Comparison of ENCODE assay signal across 8 cellular contexts in the genomic region with DNA sequence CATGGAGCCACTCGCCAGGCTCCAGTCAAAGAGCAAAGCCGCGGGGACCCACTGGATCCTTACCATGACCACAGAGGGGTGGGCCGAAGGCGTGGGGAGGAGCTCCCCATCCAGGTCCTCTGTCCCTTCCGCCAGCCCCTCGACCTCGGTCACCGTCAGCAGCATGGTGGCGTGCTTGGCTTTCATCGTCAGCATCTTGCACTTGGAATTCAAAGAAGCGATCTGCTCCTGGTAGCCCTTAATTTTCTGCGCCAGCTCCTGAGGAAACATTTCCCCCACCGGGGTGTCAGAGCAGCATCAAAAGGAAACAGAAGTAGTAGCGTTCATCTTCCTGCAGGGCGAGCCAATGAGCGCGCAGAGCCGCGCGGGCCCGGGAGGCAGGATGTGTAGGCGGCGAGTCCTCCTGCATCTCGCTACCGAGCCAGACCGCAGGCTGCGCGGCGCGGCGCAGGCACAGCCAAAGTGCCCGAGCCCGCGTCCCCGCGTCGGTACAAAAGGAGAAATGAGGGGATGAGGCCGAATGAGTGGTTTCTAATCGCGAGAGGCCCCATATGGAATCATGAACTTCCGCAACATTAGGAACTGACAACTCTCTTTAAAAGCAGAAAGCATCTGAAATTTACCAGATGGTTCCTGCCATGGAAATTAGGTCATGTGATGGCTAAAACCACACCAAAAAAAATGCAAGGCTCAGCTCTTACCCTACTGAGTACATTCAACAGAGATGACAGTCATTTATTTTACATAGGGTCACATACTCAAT.
DNase-seq lines count a peak whose midpoint lies in the region; ATAC-seq, FAIRE-seq and TF ChIP-seq lines count a peak whose summit lies in the region.

No MANE protein-coding gene starts in this region.

- DNase-seq in AG08395 (ENCODE audit: low spot score) (peak; percentile 87), NCI-H526 (lab: John Stamatoyannopoulos, UW) (peak; percentile 35 to 82), dermis blood vessel endothelial cell (peak; percentile 93), HepG2 (ENCODE audit: low spot score) (peak; percentile 85)
- DNase-seq in activated CD4-positive, alpha-beta T cell treated with anti-CD3 and anti-CD28 coated beads, Interleukin-2, amount 50 U/mL, for 1 hour: peak; percentile 83
- peak; percentile 82 to 83 for DNase-seq in stimulated activated CD4-positive, alpha-beta T cell treated with anti-CD3 and anti-CD28 coated beads, Interleukin-2, amount 100 ng/mL, for 48 hours

- FAIRE-seq in HepG2 (lab: Jason Lieb, UNC): no peak

- POLR2A ChIA-PET in HepG2 (lab: Yijun Ruan, JAX): interaction anchor here (0.7 to 2.4 kb wide), 13 partner anchors 9 to 864 kb away, joined by 3 to 27 read pairs (median 4); a partner anchor contains a TSS

- 0 out of 4 replicates have a peak, but pooled peaks of 1 of the 2 experiments have one; percentile 2 for TF ChIP-seq EP300 in HepG2 (IDR thresholded peaks at IDR 0.05; ENCODE audit: low read depth in 2 of 2, low read length in 2 of 2)
- TF ChIP-seq EP300 in HepG2 (CRISPR knock-in tag; IDR thresholded peaks at IDR 0.05; ENCODE audit: borderline replicate concordance): no peak

- no peaks in the 10 kb centered on the region for H3K36me3 ChIP-seq in HepG2 (replicated peaks in 1 of 2; ENCODE audit: control insufficient read depth in 1 of 2, insufficient read depth in 2 of 2, low read length in 2 of 2)

- H3K27me3 ChIP-seq in HepG2 (ENCODE audit: control insufficient read depth in 1 of 2, insufficient read depth in 2 of 2, low read length in 2 of 2): no peaks in the 10 kb centered on the region; a peak in 1 of 5 replicates

- intact Hi-C loops in HepG2 (cut with micrococcal nuclease; ENCODE audit: unreplicated experiment): loop anchor here (1.0 to 2.0 kb wide), 4 partner anchors 12 to 79 kb away; no protein-coding TSS in a partner anchor

- TF ChIP-seq RAD21 in HepG2 (CRISPR knock-in tag; IDR thresholded peaks at IDR 0.05): peak; percentile 83

- peak overlapping the region; percentile 87 for H3K27ac ChIP-seq in HepG2 (ENCODE audit: extremely low read length, insufficient read depth, low read length)

- CTCF ChIA-PET in HepG2 (lab: Yijun Ruan, JAX; ENCODE audit: low intra/inter-chr PET ratio, low total read pairs): interaction anchor here (0.9 to 1.3 kb wide), 2 partner anchors 36 to 37 kb away, joined by 3 to 8 read pairs; no protein-coding TSS in a partner anchor

- under 1% methylated on average over 21 of the region's 42 CpGs for WGBS in HepG2 (ENCODE audit: low lambda C conversion rate)

- peaks cover 41% of the 10 kb centered on the region for H3K4me1 ChIP-seq in HepG2 (ENCODE audit: insufficient read depth, low read length)

- no peaks in the 10 kb centered on the region for H3K9me3 ChIP-seq in HepG2 (ENCODE audit: low read length)

- TSS peak; percentile 94 for BruUV-seq in HepG2 (replicated peaks; lab: Mats Ljungman, UMichigan)

- TF ChIP-seq CTCF in HepG2 (CRISPR knock-in tag; IDR thresholded peaks at IDR 0.05): peak; percentile 84

- ATAC-seq in GM18907 (IDR thresholded peaks at IDR 0.05; ENCODE audit: unreplicated experiment): peak; percentile 96
- peak; percentile 90 for ATAC-seq in HG03139 (IDR thresholded peaks at IDR 0.05; ENCODE audit: unreplicated experiment)
- ATAC-seq in HepG2: peak; percentile 98

- no peaks in the 10 kb centered on the region for H3K79me2 ChIP-seq in HepG2 (ENCODE audit: insufficient read depth, low read length)

- peak overlapping the region; percentile 69 for H3K4me2 ChIP-seq in HepG2 (ENCODE audit: low read depth, low read length)

- TF ChIP-seq POLR2A in HepG2 (IDR thresholded peaks at IDR 0.05; ENCODE audit: insufficient read depth in 1 of 2, low read depth in 2 of 2, low read length in 2 of 2): peak; percentile 41 to 71; a peak in 3 of 4 replicates

- H3K9ac ChIP-seq in HepG2 (ENCODE audit: insufficient read depth, low read depth, low read length): peak overlapping the region; percentile 70

- no peaks in the 10 kb centered on the region for H4K20me1 ChIP-seq in HepG2 (ENCODE audit: insufficient read depth, low read length)

- peak overlapping the region; percentile 90 for H2AFZ ChIP-seq in HepG2 (ENCODE audit: low read length)

- H3K4me3 ChIP-seq in HepG2 (replicated peaks in 1 of 3; ENCODE audit: insufficient read depth in 1 of 3, low read depth in 2 of 3, low read length in 3 of 3): peak overlapping the region; percentile 60 to 78 (median 74)

- in situ Hi-C loops in HepG2 (cut with HindIII; ENCODE audit: extremely low pct_ligation_motif_present, low pct_unique_long_range_greater_than_20kb): no loop called here

TF ChIP-seq in HepG2, 621 proteins besides CTCF, POLR2A, EP300 and RAD21 (continues in another document):
- TF ChIP-seq, protein P1, sequence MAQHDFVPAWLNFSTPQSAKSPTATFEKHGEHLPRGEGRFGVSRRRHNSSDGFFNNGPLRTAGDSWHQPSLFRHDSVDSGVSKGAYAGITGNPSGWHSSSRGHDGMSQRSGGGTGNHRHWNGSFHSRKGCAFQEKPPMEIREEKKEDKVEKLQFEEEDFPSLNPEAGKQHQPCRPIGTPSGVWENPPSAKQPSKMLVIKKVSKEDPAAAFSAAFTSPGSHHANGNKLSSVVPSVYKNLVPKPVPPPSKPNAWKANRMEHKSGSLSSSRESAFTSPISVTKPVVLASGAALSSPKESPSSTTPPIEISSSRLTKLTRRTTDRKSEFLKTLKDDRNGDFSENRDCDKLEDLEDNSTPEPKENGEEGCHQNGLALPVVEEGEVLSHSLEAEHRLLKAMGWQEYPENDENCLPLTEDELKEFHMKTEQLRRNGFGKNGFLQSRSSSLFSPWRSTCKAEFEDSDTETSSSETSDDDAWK (CRISPR knock-in tag; IDR thresholded peaks at IDR 0.05): no peak
- TF ChIP-seq ZSCAN21 (CRISPR knock-in tag; IDR thresholded peaks at IDR 0.05; ENCODE audit: borderline replicate concordance) (peak; percentile 68; the same call in 1 of the 2 replicates), ZNF367 (CRISPR knock-in tag; IDR thresholded peaks at IDR 0.05; ENCODE audit: borderline replicate concordance) (no peak; the same call in 1 of the 2 replicates), ZEB1 (IDR thresholded peaks at IDR 0.05; ENCODE audit: insufficient replicate concordance, low read depth) (no peak), POLR2G (IDR thresholded peaks at IDR 0.05; ENCODE audit: low read depth, low read length) (peak; percentile 71), ZNF12 (CRISPR knock-in tag; IDR thresholded peaks at IDR 0.05) (peak; percentile 40), ZNF282 (IDR thresholded peaks at IDR 0.05; ENCODE audit: partially characterized antibody) (no peak), ZNF703 (CRISPR knock-in tag; IDR thresholded peaks at IDR 0.05; ENCODE audit: borderline replicate concordance) (no peak), SNRNP70 (IDR thresholded peaks at IDR 0.05; ENCODE audit: low read depth, low read length) (no peak), TGIF2 (CRISPR knock-in tag; IDR thresholded peaks at IDR 0.05) (0 out of 2 replicates have a peak, but pooled peaks have one; percentile 21), FOXK1 (CRISPR knock-in tag; IDR thresholded peaks at IDR 0.05; ENCODE audit: borderline replicate concordance, low read depth) (peak; percentile 9; the same call in 1 of the 2 replicates)
- TF ChIP-seq, protein P2, sequence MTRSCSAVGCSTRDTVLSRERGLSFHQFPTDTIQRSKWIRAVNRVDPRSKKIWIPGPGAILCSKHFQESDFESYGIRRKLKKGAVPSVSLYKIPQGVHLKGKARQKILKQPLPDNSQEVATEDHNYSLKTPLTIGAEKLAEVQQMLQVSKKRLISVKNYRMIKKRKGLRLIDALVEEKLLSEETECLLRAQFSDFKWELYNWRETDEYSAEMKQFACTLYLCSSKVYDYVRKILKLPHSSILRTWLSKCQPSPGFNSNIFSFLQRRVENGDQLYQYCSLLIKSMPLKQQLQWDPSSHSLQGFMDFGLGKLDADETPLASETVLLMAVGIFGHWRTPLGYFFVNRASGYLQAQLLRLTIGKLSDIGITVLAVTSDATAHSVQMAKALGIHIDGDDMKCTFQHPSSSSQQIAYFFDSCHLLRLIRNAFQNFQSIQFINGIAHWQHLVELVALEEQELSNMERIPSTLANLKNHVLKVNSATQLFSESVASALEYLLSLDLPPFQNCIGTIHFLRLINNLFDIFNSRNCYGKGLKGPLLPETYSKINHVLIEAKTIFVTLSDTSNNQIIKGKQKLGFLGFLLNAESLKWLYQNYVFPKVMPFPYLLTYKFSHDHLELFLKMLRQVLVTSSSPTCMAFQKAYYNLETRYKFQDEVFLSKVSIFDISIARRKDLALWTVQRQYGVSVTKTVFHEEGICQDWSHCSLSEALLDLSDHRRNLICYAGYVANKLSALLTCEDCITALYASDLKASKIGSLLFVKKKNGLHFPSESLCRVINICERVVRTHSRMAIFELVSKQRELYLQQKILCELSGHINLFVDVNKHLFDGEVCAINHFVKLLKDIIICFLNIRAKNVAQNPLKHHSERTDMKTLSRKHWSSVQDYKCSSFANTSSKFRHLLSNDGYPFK (CRISPR knock-in tag; IDR thresholded peaks at IDR 0.05; ENCODE audit: borderline replicate concordance): peak; percentile 87
- TF ChIP-seq, protein P3, sequence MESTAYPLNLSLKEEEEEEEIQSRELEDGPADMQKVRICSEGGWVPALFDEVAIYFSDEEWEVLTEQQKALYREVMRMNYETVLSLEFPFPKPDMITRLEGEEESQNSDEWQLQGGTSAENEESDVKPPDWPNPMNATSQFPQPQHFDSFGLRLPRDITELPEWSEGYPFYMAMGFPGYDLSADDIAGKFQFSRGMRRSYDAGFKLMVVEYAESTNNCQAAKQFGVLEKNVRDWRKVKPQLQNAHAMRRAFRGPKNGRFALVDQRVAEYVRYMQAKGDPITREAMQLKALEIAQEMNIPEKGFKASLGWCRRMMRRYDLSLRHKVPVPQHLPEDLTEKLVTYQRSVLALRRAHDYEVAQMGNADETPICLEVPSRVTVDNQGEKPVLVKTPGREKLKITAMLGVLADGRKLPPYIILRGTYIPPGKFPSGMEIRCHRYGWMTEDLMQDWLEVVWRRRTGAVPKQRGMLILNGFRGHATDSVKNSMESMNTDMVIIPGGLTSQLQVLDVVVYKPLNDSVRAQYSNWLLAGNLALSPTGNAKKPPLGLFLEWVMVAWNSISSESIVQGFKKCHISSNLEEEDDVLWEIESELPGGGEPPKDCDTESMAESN (CRISPR knock-in tag; conservative IDR thresholded peaks at IDR 0.05): peak; percentile 71
- TF ChIP-seq, protein P4, sequence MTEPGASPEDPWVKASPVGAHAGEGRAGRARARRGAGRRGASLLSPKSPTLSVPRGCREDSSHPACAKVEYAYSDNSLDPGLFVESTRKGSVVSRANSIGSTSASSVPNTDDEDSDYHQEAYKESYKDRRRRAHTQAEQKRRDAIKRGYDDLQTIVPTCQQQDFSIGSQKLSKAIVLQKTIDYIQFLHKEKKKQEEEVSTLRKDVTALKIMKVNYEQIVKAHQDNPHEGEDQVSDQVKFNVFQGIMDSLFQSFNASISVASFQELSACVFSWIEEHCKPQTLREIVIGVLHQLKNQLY (CRISPR knock-in tag; IDR thresholded peaks at IDR 0.05): 0 out of 2 replicates have a peak, but pooled peaks have one; percentile 20

Comparison
In these comparisons a context has a peak if more than half of its experiments do, and no peak if none do; other contexts are left out.
1. Peak in every context shown above with its lines: DNase-seq, ATAC-seq, H3K4me3 ChIP-seq and H3K27ac ChIP-seq.